Comparison of ENCODE assay signal across 1 cellular context in genomic region chr17:39981207-39982068, GRCh38.
TF ChIP-seq lines count a peak whose summit lies in the region.

No MANE protein-coding gene starts in this region.

TF ChIP-seq in HEK293, 187 proteins besides CTCF, POLR2A, EP300 and RAD21 (continued from another document):
- TF ChIP-seq, protein P1, sequence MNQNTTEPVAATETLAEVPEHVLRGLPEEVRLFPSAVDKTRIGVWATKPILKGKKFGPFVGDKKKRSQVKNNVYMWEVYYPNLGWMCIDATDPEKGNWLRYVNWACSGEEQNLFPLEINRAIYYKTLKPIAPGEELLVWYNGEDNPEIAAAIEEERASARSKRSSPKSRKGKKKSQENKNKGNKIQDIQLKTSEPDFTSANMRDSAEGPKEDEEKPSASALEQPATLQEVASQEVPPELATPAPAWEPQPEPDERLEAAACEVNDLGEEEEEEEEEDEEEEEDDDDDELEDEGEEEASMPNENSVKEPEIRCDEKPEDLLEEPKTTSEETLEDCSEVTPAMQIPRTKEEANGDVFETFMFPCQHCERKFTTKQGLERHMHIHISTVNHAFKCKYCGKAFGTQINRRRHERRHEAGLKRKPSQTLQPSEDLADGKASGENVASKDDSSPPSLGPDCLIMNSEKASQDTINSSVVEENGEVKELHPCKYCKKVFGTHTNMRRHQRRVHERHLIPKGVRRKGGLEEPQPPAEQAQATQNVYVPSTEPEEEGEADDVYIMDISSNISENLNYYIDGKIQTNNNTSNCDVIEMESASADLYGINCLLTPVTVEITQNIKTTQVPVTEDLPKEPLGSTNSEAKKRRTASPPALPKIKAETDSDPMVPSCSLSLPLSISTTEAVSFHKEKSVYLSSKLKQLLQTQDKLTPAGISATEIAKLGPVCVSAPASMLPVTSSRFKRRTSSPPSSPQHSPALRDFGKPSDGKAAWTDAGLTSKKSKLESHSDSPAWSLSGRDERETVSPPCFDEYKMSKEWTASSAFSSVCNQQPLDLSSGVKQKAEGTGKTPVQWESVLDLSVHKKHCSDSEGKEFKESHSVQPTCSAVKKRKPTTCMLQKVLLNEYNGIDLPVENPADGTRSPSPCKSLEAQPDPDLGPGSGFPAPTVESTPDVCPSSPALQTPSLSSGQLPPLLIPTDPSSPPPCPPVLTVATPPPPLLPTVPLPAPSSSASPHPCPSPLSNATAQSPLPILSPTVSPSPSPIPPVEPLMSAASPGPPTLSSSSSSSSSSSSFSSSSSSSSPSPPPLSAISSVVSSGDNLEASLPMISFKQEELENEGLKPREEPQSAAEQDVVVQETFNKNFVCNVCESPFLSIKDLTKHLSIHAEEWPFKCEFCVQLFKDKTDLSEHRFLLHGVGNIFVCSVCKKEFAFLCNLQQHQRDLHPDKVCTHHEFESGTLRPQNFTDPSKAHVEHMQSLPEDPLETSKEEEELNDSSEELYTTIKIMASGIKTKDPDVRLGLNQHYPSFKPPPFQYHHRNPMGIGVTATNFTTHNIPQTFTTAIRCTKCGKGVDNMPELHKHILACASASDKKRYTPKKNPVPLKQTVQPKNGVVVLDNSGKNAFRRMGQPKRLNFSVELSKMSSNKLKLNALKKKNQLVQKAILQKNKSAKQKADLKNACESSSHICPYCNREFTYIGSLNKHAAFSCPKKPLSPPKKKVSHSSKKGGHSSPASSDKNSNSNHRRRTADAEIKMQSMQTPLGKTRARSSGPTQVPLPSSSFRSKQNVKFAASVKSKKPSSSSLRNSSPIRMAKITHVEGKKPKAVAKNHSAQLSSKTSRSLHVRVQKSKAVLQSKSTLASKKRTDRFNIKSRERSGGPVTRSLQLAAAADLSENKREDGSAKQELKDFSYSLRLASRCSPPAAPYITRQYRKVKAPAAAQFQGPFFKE (tag by site-specific recombination; IDR thresholded peaks at IDR 0.05; ENCODE audit: borderline replicate concordance), result no peak
- no peak for TF ChIP-seq GLI2 (tag by site-specific recombination; IDR thresholded peaks at IDR 0.05; ENCODE audit: borderline replicate concordance, low read depth)
- no peak for TF ChIP-seq SETDB1 (IDR thresholded peaks at IDR 0.05; ENCODE audit: insufficient read length, low read length)
- TF ChIP-seq, protein P2, sequence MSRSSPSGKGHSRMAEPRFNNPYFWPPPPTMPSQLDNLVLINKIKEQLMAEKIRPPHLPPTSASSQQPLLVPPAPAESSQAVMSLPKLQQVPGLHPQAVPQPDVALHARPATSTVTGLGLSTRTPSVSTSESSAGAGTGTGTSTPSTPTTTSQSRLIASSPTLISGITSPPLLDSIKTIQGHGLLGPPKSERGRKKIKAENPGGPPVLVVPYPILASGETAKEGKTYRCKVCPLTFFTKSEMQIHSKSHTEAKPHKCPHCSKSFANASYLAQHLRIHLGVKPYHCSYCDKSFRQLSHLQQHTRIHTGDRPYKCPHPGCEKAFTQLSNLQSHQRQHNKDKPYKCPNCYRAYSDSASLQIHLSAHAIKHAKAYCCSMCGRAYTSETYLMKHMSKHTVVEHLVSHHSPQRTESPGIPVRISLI (tag by site-specific recombination; IDR thresholded peaks at IDR 0.05), result no peak
- no peak for TF ChIP-seq ZNF626 (tag by site-specific recombination; IDR thresholded peaks at IDR 0.05)
- TF ChIP-seq ZNF843 (tag by site-specific recombination; IDR thresholded peaks at IDR 0.05), result no peak
- TF ChIP-seq, protein P3, sequence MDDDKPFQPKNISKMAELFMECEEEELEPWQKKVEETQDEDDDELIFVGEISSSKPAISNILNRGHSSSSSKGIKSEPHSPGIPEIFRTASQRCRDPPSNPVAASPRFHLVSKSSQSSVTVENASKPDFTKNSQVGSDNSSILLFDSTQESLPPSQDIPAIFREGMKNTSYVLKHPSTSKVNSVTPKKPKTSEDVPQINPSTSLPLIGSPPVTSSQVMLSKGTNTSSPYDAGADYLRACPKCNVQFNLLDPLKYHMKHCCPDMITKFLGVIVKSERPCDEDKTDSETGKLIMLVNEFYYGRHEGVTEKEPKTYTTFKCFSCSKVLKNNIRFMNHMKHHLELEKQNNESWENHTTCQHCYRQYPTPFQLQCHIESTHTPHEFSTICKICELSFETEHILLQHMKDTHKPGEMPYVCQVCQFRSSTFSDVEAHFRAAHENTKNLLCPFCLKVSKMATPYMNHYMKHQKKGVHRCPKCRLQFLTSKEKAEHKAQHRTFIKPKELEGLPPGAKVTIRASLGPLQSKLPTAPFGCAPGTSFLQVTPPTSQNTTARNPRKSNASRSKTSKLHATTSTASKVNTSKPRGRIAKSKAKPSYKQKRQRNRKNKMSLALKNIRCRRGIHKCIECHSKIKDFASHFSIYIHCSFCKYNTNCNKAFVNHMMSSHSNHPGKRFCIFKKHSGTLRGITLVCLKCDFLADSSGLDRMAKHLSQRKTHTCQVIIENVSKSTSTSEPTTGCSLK (tag by site-specific recombination; IDR thresholded peaks at IDR 0.05), result no peak
- no peak for TF ChIP-seq ZNF768 (tag by site-specific recombination; IDR thresholded peaks at IDR 0.05)
- 0 out of 2 replicates have a peak, but pooled peaks have one; percentile 5 for TF ChIP-seq ZNF302 (tag by site-specific recombination; IDR thresholded peaks at IDR 0.05; ENCODE audit: low read depth)
